Comparison of ENCODE assay signal across 1 cellular context in the genomic region with DNA sequence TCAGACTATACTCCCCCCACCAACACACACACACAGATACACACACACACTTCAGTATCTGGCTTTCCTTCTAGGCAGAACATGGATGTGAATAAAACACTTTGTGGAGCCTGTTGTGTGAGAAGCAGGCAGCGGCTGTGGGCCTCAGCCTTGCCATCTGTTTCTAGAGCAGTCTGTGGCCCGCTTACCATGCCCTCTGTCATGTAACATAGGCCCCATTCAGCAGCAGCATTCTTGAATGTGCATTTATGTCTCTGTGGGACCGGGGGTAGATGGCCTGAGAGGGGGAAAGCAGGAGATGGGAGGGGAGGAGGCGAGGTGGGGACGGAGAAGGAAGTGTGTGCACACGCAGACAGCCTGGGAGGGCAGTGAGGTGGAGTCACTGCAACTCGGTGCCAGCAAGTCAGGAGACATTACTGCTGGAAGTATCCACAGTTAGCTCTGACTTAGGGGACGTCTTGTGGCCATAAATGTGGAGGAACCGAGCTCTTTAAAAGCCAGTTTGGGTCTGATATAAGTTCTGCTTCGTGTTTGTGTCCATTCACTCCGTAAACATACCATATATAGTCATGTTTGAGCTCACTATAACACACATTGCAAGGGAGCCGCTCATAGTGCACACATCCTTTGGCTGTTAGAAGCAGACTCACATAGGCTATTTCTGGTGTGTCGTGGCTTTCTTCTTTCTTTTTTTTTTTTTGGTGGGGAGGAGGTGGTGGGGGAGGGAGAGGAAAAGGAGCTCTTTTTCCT.
A peak's percentile ranks its signal among the peaks of the same experiment; 100 is the strongest.
TF ChIP-seq lines count a peak whose summit lies in the region.

No MANE protein-coding gene starts in this region.

TF ChIP-seq in HepG2, 621 proteins besides CTCF, POLR2A, EP300 and RAD21 (continued from another document and continues in another):
- no peak for TF ChIP-seq LRRFIP1 (CRISPR knock-in tag; conservative IDR thresholded peaks at IDR 0.05)
- no peak for TF ChIP-seq ZNF670 (CRISPR knock-in tag; IDR thresholded peaks at IDR 0.05; ENCODE audit: borderline replicate concordance)
- TF ChIP-seq ZSCAN29 (CRISPR knock-in tag; conservative IDR thresholded peaks at IDR 0.05): 0 out of 2 replicates have a peak, but pooled peaks have one; percentile 25
- no peak for TF ChIP-seq ZNF672 (CRISPR knock-in tag; IDR thresholded peaks at IDR 0.05)
- no peak for TF ChIP-seq SCMH1 (CRISPR knock-in tag; IDR thresholded peaks at IDR 0.05; ENCODE audit: borderline replicate concordance)
- TF ChIP-seq AGO1 (IDR thresholded peaks at IDR 0.05; ENCODE audit: low read depth, low read length, poor library complexity, severe bottlenecking): no peak
- no peak for TF ChIP-seq KAT2B (IDR thresholded peaks at IDR 0.05; ENCODE audit: borderline replicate concordance, low read depth, low read length)
- no peak for TF ChIP-seq RBFOX2 (IDR thresholded peaks at IDR 0.05; ENCODE audit: low read depth, low read length)
- TF ChIP-seq, protein P1, sequence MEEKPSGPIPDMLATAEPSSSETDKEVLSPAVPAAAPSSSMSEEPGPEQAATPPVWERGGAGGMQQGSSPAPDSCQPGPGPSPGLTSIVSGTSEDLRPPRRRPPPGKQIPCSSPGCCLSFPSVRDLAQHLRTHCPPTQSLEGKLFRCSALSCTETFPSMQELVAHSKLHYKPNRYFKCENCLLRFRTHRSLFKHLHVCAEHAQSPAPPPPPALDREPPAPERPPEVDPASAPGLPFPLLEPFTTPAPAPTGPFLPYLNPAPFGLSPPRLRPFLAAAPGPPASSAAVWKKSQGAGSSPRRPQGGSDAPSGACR (CRISPR knock-in tag; IDR thresholded peaks at IDR 0.05): no peak
- TF ChIP-seq ZNF607 (CRISPR knock-in tag; IDR thresholded peaks at IDR 0.05; ENCODE audit: borderline replicate concordance): no peak
- TF ChIP-seq ZNF589 (CRISPR knock-in tag; conservative IDR thresholded peaks at IDR 0.05): no peak
- peak; percentile 51 for TF ChIP-seq MED1 (CRISPR knock-in tag; IDR thresholded peaks at IDR 0.05)
- TF ChIP-seq LCORL (IDR thresholded peaks at IDR 0.05): no peak
- TF ChIP-seq LCORL (CRISPR knock-in tag; IDR thresholded peaks at IDR 0.05): no peak
- no peak for TF ChIP-seq SNAPC2 (CRISPR knock-in tag; IDR thresholded peaks at IDR 0.05)
- TF ChIP-seq ZNF780A (CRISPR knock-in tag; IDR thresholded peaks at IDR 0.05): no peak
- no peak for TF ChIP-seq MAFK (conservative IDR thresholded peaks at IDR 0.05 in 1 of 2, IDR thresholded peaks at IDR 0.05 in 1 of 2; ENCODE audit: low read length in 2 of 2)
- TF ChIP-seq ZNF629 (CRISPR knock-in tag; conservative IDR thresholded peaks at IDR 0.05): peak; percentile 16; the same call in 1 of the 2 replicates
- TF ChIP-seq ZNF17 (CRISPR knock-in tag; IDR thresholded peaks at IDR 0.05): no peak
- no peak for TF ChIP-seq DR1 (CRISPR knock-in tag; IDR thresholded peaks at IDR 0.05)
- no peak for TF ChIP-seq ZNF557 (CRISPR knock-in tag; IDR thresholded peaks at IDR 0.05)
- no peak for TF ChIP-seq NFE2L2 (IDR thresholded peaks at IDR 0.05; ENCODE audit: low read length)
- TF ChIP-seq ZNF431 (CRISPR knock-in tag; IDR thresholded peaks at IDR 0.05; ENCODE audit: borderline replicate concordance, low read depth): no peak
- TF ChIP-seq ZMYM4 (CRISPR knock-in tag; IDR thresholded peaks at IDR 0.05): 0 out of 2 replicates have a peak, but pooled peaks have one; percentile 15
- TF ChIP-seq CREM (IDR thresholded peaks at IDR 0.05): 0 out of 2 replicates have a peak, but pooled peaks have one; percentile 26
- no peak for TF ChIP-seq CREM (CRISPR knock-in tag; IDR thresholded peaks at IDR 0.05)
- TF ChIP-seq TEAD3 (CRISPR knock-in tag; optimal IDR thresholded peaks at IDR 0.05; ENCODE audit: borderline replicate concordance): no peak
- TF ChIP-seq ASH2L (IDR thresholded peaks at IDR 0.05; ENCODE audit: insufficient read length, low read depth, low read length): peak; percentile 59
- peak; percentile 24; the same call in 1 of the 2 replicates for TF ChIP-seq ZNF292 (CRISPR knock-in tag; IDR thresholded peaks at IDR 0.05; ENCODE audit: borderline replicate concordance, low read depth)
- 0 out of 2 replicates have a peak, but pooled peaks have one; percentile 13 for TF ChIP-seq ARNTL (CRISPR knock-in tag; IDR thresholded peaks at IDR 0.05)
- TF ChIP-seq, protein P2, sequence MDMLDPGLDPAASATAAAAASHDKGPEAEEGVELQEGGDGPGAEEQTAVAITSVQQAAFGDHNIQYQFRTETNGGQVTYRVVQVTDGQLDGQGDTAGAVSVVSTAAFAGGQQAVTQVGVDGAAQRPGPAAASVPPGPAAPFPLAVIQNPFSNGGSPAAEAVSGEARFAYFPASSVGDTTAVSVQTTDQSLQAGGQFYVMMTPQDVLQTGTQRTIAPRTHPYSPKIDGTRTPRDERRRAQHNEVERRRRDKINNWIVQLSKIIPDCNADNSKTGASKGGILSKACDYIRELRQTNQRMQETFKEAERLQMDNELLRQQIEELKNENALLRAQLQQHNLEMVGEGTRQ (IDR thresholded peaks at IDR 0.05; ENCODE audit: low read depth, low read length): no peak
- TF ChIP-seq, protein P2 (CRISPR knock-in tag; IDR thresholded peaks at IDR 0.05; ENCODE audit: borderline replicate concordance): peak; percentile 79; the same call in 1 of the 2 replicates
- no peak for TF ChIP-seq AKAP8 (CRISPR knock-in tag; IDR thresholded peaks at IDR 0.05)
- TF ChIP-seq RFXAP (CRISPR knock-in tag; IDR thresholded peaks at IDR 0.05; ENCODE audit: borderline replicate concordance): 0 out of 2 replicates have a peak, but pooled peaks have one; percentile 25
- no peak for TF ChIP-seq MED8 (CRISPR knock-in tag; IDR thresholded peaks at IDR 0.05; ENCODE audit: insufficient replicate concordance)
- no peak for TF ChIP-seq GABPB1 (CRISPR knock-in tag; IDR thresholded peaks at IDR 0.05)
- no peak for TF ChIP-seq TP53 (CRISPR knock-in tag; conservative IDR thresholded peaks at IDR 0.05)
- 0 out of 2 replicates have a peak, but pooled peaks have one; percentile 12 for TF ChIP-seq SPEN (CRISPR knock-in tag; IDR thresholded peaks at IDR 0.05; ENCODE audit: low read depth)
- no peak for TF ChIP-seq MXD4 (CRISPR knock-in tag; IDR thresholded peaks at IDR 0.05)
- TF ChIP-seq, protein P3, sequence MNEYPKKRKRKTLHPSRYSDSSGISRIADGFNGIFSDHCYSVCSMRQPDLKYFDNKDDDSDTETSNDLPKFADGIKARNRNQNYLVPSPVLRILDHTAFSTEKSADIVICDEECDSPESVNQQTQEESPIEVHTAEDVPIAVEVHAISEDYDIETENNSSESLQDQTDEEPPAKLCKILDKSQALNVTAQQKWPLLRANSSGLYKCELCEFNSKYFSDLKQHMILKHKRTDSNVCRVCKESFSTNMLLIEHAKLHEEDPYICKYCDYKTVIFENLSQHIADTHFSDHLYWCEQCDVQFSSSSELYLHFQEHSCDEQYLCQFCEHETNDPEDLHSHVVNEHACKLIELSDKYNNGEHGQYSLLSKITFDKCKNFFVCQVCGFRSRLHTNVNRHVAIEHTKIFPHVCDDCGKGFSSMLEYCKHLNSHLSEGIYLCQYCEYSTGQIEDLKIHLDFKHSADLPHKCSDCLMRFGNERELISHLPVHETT (CRISPR knock-in tag; conservative IDR thresholded peaks at IDR 0.05): no peak
- TF ChIP-seq HNF4G (IDR thresholded peaks at IDR 0.05; ENCODE audit: borderline replicate concordance, low read depth, low read length): no peak
- no peak for TF ChIP-seq HNF4G (CRISPR knock-in tag; IDR thresholded peaks at IDR 0.05; ENCODE audit: borderline replicate concordance, low read depth)
- TF ChIP-seq CREB1 (IDR thresholded peaks at IDR 0.05): no peak
- no peak for TF ChIP-seq CREB1 (CRISPR knock-in tag; IDR thresholded peaks at IDR 0.05)
- TF ChIP-seq, protein P4, sequence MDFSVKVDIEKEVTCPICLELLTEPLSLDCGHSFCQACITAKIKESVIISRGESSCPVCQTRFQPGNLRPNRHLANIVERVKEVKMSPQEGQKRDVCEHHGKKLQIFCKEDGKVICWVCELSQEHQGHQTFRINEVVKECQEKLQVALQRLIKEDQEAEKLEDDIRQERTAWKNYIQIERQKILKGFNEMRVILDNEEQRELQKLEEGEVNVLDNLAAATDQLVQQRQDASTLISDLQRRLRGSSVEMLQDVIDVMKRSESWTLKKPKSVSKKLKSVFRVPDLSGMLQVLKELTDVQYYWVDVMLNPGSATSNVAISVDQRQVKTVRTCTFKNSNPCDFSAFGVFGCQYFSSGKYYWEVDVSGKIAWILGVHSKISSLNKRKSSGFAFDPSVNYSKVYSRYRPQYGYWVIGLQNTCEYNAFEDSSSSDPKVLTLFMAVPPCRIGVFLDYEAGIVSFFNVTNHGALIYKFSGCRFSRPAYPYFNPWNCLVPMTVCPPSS (IDR thresholded peaks at IDR 0.05): no peak
- TF ChIP-seq E2F2 (CRISPR knock-in tag; IDR thresholded peaks at IDR 0.05; ENCODE audit: borderline replicate concordance): no peak
- no peak for TF ChIP-seq CHD2 (IDR thresholded peaks at IDR 0.05; ENCODE audit: low read depth, low read length)
- TF ChIP-seq FOXP4 (CRISPR knock-in tag; IDR thresholded peaks at IDR 0.05): peak; percentile 31; the same call in 1 of the 2 replicates
- no peak for TF ChIP-seq POLR2AphosphoS5 (IDR thresholded peaks at IDR 0.05; ENCODE audit: low read depth, low read length)
- TF ChIP-seq, protein P5, sequence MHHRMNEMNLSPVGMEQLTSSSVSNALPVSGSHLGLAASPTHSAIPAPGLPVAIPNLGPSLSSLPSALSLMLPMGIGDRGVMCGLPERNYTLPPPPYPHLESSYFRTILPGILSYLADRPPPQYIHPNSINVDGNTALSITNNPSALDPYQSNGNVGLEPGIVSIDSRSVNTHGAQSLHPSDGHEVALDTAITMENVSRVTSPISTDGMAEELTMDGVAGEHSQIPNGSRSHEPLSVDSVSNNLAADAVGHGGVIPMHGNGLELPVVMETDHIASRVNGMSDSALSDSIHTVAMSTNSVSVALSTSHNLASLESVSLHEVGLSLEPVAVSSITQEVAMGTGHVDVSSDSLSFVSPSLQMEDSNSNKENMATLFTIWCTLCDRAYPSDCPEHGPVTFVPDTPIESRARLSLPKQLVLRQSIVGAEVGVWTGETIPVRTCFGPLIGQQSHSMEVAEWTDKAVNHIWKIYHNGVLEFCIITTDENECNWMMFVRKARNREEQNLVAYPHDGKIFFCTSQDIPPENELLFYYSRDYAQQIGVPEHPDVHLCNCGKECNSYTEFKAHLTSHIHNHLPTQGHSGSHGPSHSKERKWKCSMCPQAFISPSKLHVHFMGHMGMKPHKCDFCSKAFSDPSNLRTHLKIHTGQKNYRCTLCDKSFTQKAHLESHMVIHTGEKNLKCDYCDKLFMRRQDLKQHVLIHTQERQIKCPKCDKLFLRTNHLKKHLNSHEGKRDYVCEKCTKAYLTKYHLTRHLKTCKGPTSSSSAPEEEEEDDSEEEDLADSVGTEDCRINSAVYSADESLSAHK (CRISPR knock-in tag; IDR thresholded peaks at IDR 0.05; ENCODE audit: borderline replicate concordance): no peak
